In the genomic region with DNA sequence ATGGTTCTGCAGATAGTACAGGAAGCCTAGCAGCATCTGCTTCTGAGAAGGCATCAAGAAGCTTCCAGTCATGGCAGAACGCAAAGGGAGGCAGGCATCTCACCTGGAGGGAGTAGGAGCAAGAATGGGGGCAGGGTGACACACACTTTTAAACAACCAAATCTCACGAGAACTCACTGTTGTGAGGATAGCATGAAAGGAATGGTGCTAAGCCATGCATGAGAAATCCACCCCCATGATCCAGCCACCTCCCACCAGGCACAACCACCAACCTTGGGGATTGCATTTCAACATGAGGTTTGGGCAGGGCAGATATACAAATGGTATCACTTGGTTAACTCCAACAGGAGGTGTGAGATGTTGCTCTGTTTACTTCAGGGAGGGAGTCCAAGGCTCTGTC, we compare ENCODE assay signal across 27 cellular contexts.
"Had no signal": no experiment of that assay in that cellular context is flagged by ENCODE, and none has a peak within 500 bp of the region (broad histone marks: within the 10 kb centered on the region; RNA-seq: fewer than 3 reads in every experiment).

No MANE protein-coding gene starts in this region.

- H3K27ac ChIP-seq: ascending aorta, WERI-Rb-1 had no signal

- H3K4me1 ChIP-seq: ascending aorta had no signal

- DNase-seq: activated CD4-positive, alpha-beta memory T cell treated with anti-CD3 and anti-CD28 coated beads for 36 hours; activated CD4-positive, alpha-beta T cell treated with anti-CD3 and anti-CD28 coated beads for 36 hours; activated CD4-positive, alpha-beta T cell treated with anti-CD3 and anti-CD28 coated beads, Interleukin-2, amount 10 ng/mL, durations not matched to agents 24 days and 14 days; activated CD4-positive, CD25-positive, alpha-beta regulatory T cell; activated CD4-positive, CD25-positive, alpha-beta regulatory T cell treated with anti-CD3 and anti-CD28 coated beads, Interleukin-2, amount 50 U/mL, for 72 hours; activated CD8-positive, alpha-beta memory T cell treated with anti-CD3 and anti-CD28 coated beads, Interleukin-2, amount 10 ng/mL, durations not matched to agents 7 days and 5 days; activated CD8-positive, alpha-beta memory T cell treated with anti-CD3 and anti-CD28 coated beads, Interleukin-2, amount 50 U/mL, for 4 hours; activated CD8-positive, alpha-beta T cell treated with anti-CD3 and anti-CD28 coated beads, Interleukin-2, amount 10 ng/mL, durations not matched to agents 7 days and 5 days; activated gamma-delta T cell; activated naive CD4-positive, alpha-beta T cell; activated naive CD4-positive, alpha-beta T cell treated with anti-CD3 and anti-CD28 coated beads, Interleukin-2, amount 10 ng/mL, durations not matched to agents 7 days and 5 days; activated naive CD8-positive, alpha-beta T cell treated with anti-CD3 and anti-CD28 coated beads, Interleukin-2, amount 10 ng/mL, durations not matched to agents 7 days and 5 days; activated T-cell treated with anti-CD3 and anti-CD28 coated beads, Interleukin-2, amount 50 U/mL, for 1 hour; activated T-cell treated with anti-CD3 and anti-CD28 coated beads, Interleukin-2, amount 50 U/mL, for 48 hours; caudate nucleus; effector CD8-positive, alpha-beta T cell; foreskin fibroblast; head of caudate nucleus; T-helper 1 cell; T-helper 17 cell; T1000; WERI-Rb-1 had no signal

- H3K27me3 ChIP-seq: ascending aorta had no signal

- ATAC-seq: activated CD4-positive, alpha-beta T cell treated with anti-CD3 and anti-CD28 coated beads for 36 hours; activated CD8-positive, alpha-beta memory T cell treated with anti-CD3 and anti-CD28 coated beads, Interleukin-2, amount 10 ng/mL, durations not matched to agents 7 days and 5 days; activated CD8-positive, alpha-beta T cell treated with anti-CD3 and anti-CD28 coated beads, Interleukin-2, amount 10 ng/mL, durations not matched to agents 7 days and 5 days; activated naive CD4-positive, alpha-beta T cell treated with anti-CD3 and anti-CD28 coated beads, Interleukin-2, amount 50 U/mL, for 72 hours; esophagus mucosa; T-helper 17 cell had no signal

- H3K36me3 ChIP-seq: ascending aorta, WERI-Rb-1 had no signal

- FAIRE-seq: colon, frontal cortex had no signal

- H3K9me3 ChIP-seq: ascending aorta had no signal

- H3K4me3 ChIP-seq: ascending aorta had no signal
